ENCODE assay signal across 8 cellular contexts in genomic region chr17:76005263-76006149, GRCh38. TPM values are rescaled to one million over a fixed set of nuclear protein-coding genes. Genes with fewer than 3 reads are reported as not detected.
DNase-seq lines count a peak whose midpoint lies in the region; ATAC-seq, FAIRE-seq and TF ChIP-seq lines count a peak whose summit lies in the region.

No MANE protein-coding gene starts in this region.

- no peaks in the 10 kb centered on the region for H3K36me3 ChIP-seq in right lobe of liver

- peak; percentile 94 for TF ChIP-seq CTCF in A549 (IDR thresholded peaks at IDR 0.05)
- TF ChIP-seq CTCF in right lobe of liver (IDR thresholded peaks at IDR 0.05): peak; percentile 79 to 87 (median 80)

- DNase-seq in A549 (ENCODE audit: low read depth in 1 of 2, low spot score in 1 of 2): peak; percentile 78 to 83
- peak; percentile 94 for DNase-seq in GM19239 (ENCODE audit: insufficient read length, low spot score)
- peak; percentile 83 for DNase-seq in NCI-H345 (lab: John Stamatoyannopoulos, UW)
- DNase-seq in activated CD4-positive, CD25-positive, alpha-beta regulatory T cell treated with anti-CD3 and anti-CD28 coated beads, Interleukin-2, amount 50 U/mL, for 72 hours: peak; percentile 86
- peak; percentile 71 for DNase-seq in cerebellar cortex (ENCODE audit: low spot score)
- DNase-seq in right lobe of liver: peak; percentile 71 to 90 (median 77)
- DNase-seq in stimulated activated CD4-positive, alpha-beta T cell treated with anti-CD3 and anti-CD28 coated beads, TNF-alpha, amount 100 ng/mL, for 48 hours (ENCODE audit: low read depth in 3 of 3): peak; percentile 59 to 92 (median 85)

- peak; percentile 79 for FAIRE-seq in A549 (lab: Jason Lieb, UNC)
- FAIRE-seq in GM19239 (lab: Jason Lieb, UNC): peak; percentile 77

- no peaks in the 10 kb centered on the region for H3K27me3 ChIP-seq in right lobe of liver

- TF ChIP-seq RAD21 in A549 (conservative IDR thresholded peaks at IDR 0.05 in 1 of 2, IDR thresholded peaks at IDR 0.05 in 1 of 2): peak; percentile 81 to 88

- TF ChIP-seq EP300 in A549 (IDR thresholded peaks at IDR 0.05): no peak

- H3K27ac ChIP-seq in A549 (no peak overlapping the region), right lobe of liver (no peak overlapping the region)

- intact Hi-C loops in right lobe of liver (cut with DNase I): loop anchor here (5.0 kb wide), 1 partner anchor 98 kb away; no protein-coding TSS in a partner anchor

- CTCF ChIA-PET in A549 (lab: Yijun Ruan, JAX): interaction anchor here (0.6 to 24.2 kb wide), 48 partner anchors 9 to 712 kb away, joined by 3 to 408 read pairs (median 4); partner anchors contain the start of genes EVPL, EXOC7, MRPL38 and SPHK1

- ATAC-seq in A549 (peak; percentile 55 to 80; a peak in 5 of 6 replicates), right lobe of liver (peak; percentile 49 to 59 (median 54)), HG02763 (IDR thresholded peaks at IDR 0.05; ENCODE audit: unreplicated experiment) (no peak)

- POLR2A ChIA-PET in A549 (lab: Yijun Ruan, JAX): interaction anchor here (1.1 kb wide), 1 partner anchor 100 kb away, joined by 3 read pairs; no protein-coding TSS in a partner anchor

- WGBS in A549 (ENCODE audit: missing lambda C conversion rate): 55% methylated on average over 16 of the region's 16 CpGs
- 31% methylated on average over 12 of the region's 16 CpGs for whole genome bisulfite sequencing in right lobe of liver (ENCODE audit: insufficient coverage, low coverage, low lambda C conversion rate, missing lambda C conversion rate)

- H3K4me1 ChIP-seq in A549: no peaks in the 10 kb centered on the region
- peaks cover 0 to 27% (median 13%) of the 10 kb centered on the region in 4 donors for H3K4me1 ChIP-seq in right lobe of liver

- TF ChIP-seq POLR2A in A549 (IDR thresholded peaks at IDR 0.05; ENCODE audit: low read length) (no peak), right lobe of liver (IDR thresholded peaks at IDR 0.05) (no peak)

- no peak overlapping the region for H3K4me2 ChIP-seq in A549

- H3K4me3 ChIP-seq in A549 (no peak overlapping the region), right lobe of liver (no peak overlapping the region)

- H3K9me3 ChIP-seq in A549: no peaks in the 10 kb centered on the region
- H3K9me3 ChIP-seq in right lobe of liver: no peaks in the 10 kb centered on the region

TF ChIP-seq in A549, 52 proteins besides CTCF, POLR2A, EP300 and RAD21:
- no peak for TF ChIP-seq RCOR1 (IDR thresholded peaks at IDR 0.05; ENCODE audit: low read depth, low read length)
- TF ChIP-seq BCL3 (IDR thresholded peaks at IDR 0.05): no peak
- peak; percentile 77 for TF ChIP-seq SMC3 (IDR thresholded peaks at IDR 0.05)
- no peak for TF ChIP-seq TFCP2L1 (CRISPR knock-in tag; IDR thresholded peaks at IDR 0.05)
- TF ChIP-seq HDAC2 (IDR thresholded peaks at IDR 0.05): no peak
TF ChIP-seq in A549: peak in this region for 1.

RNA-seq across cellular contexts. Expression of gene CDK3, which starts 4.9 kb away (rescaled TPM):
- polyA plus RNA-seq in A549 (2011; rRNA removed) (5.5 and 8.6 TPM in 2 replicates), A549 (2017; fragmentation: RNase III; extraction: RNeasy Plus Mini Kit Qiagen cat#74134 plus additional on column Dnase treatment) (4.7 to 5.2 TPM (median 5.1 TPM) in 3 replicates)
- polyA plus RNA-seq in A549 (2012; cell fraction: cytosol; rRNA removed): 7.9 and 9.5 TPM in 2 replicates
- polyA plus RNA-seq in A549 (2012; cell fraction: nucleus; rRNA removed): 68.8 and 71.9 TPM in 2 replicates
- 1.0 and 3.3 TPM in 2 replicates for polyA minus RNA-seq in A549 (2011; rRNA and poly(A)+ RNA removed)
- total RNA-seq in right lobe of liver: 10 to 100 TPM in 1 of 6 experiments, 1 to 10 TPM in 5; 2.2 to 11.0 (median 3.1) TPM

RNA-seq across cellular contexts. Expression of gene EVPL, which starts 21.6 kb away (rescaled TPM):
- polyA plus RNA-seq in A549 (2011; rRNA removed) (4.0 and 4.1 TPM in 2 replicates), A549 (2017; fragmentation: RNase III; extraction: RNeasy Plus Mini Kit Qiagen cat#74134 plus additional on column Dnase treatment) (11.2 to 14.6 TPM (median 13.9 TPM) in 3 replicates)
- polyA plus RNA-seq in A549 (2012; cell fraction: cytosol; rRNA removed): 9.5 and 11.2 TPM in 2 replicates
- 44.4 and 69.3 TPM in 2 replicates for polyA plus RNA-seq in A549 (2012; cell fraction: nucleus; rRNA removed)
- 2.5 and 4.9 TPM in 2 replicates for polyA minus RNA-seq in A549 (2011; rRNA and poly(A)+ RNA removed)
- under 1 TPM in 1 of 6 experiments, not detected in 5; 0.62 TPM for total RNA-seq in right lobe of liver

RNA-seq across cellular contexts. Expression of gene TEN1, which starts 26.5 kb away (rescaled TPM):
- polyA plus RNA-seq in A549 (2011; rRNA removed) (11.8 TPM in 2 replicates), A549 (2017; fragmentation: RNase III; extraction: RNeasy Plus Mini Kit Qiagen cat#74134 plus additional on column Dnase treatment) (15.7 to 16.7 TPM (median 15.9 TPM) in 3 replicates)
- polyA plus RNA-seq in A549 (2012; cell fraction: cytosol; rRNA removed): 22.1 and 25.8 TPM in 2 replicates
- polyA plus RNA-seq in A549 (2012; cell fraction: nucleus; rRNA removed): 45.2 and 46.8 TPM in 2 replicates
- polyA minus RNA-seq in A549 (2011; rRNA and poly(A)+ RNA removed): 12.9 and 14.4 TPM in 2 replicates
- 10 to 100 TPM in 5 of 6 experiments, 1 to 10 TPM in 1; 6.9 to 25.2 (median 14.1) TPM for total RNA-seq in right lobe of liver

RNA-seq across cellular contexts. Expression of gene ACOX1, which starts 26.5 kb away (rescaled TPM):
- polyA plus RNA-seq in A549 (2011; rRNA removed) (31.1 and 34.3 TPM in 2 replicates), A549 (2017; fragmentation: RNase III; extraction: RNeasy Plus Mini Kit Qiagen cat#74134 plus additional on column Dnase treatment) (16.0 to 17.9 TPM (median 17.2 TPM) in 3 replicates)
- 10.4 and 14.4 TPM in 2 replicates for polyA plus RNA-seq in A549 (2012; cell fraction: cytosol; rRNA removed)
- 14.9 and 17.1 TPM in 2 replicates for polyA plus RNA-seq in A549 (2012; cell fraction: nucleus; rRNA removed)
- polyA minus RNA-seq in A549 (2011; rRNA and poly(A)+ RNA removed): 101 and 107 TPM in 2 replicates
- total RNA-seq in right lobe of liver: 100 to 1,000 TPM; 112 to 202 (median 190) TPM
